10 cellular contexts compared by ENCODE assay signal in genomic region chr1:153390938-153391710, GRCh38. TPM values are rescaled to one million over a fixed set of nuclear protein-coding genes. Genes with fewer than 3 reads are reported as not detected.
DNase-seq lines count a peak whose midpoint lies in the region; ATAC-seq and TF ChIP-seq lines count a peak whose summit lies in the region.
"Had no signal": no experiment of that assay in that cellular context is flagged by ENCODE, and none has a peak within 500 bp of the region (broad histone marks: within the 10 kb centered on the region; RNA-seq: fewer than 3 reads in every experiment).

TSS of gene S100A8 (minus strand) at chr1:153391073. CDS start at chr1:153390535, 538 bp downstream.

- H3K9me3 ChIP-seq in body of pancreas (no peaks in the 10 kb centered on the region), right lobe of liver (no peaks in the 10 kb centered on the region), tibial nerve (no peaks in the 10 kb centered on the region)

- H3K36me3 ChIP-seq in body of pancreas (replicated peaks in 1 of 2; ENCODE audit: insufficient read depth in 1 of 2, low read depth in 2 of 2) (no peaks in the 10 kb centered on the region), right lobe of liver (no peaks in the 10 kb centered on the region), tibial nerve (no peaks in the 10 kb centered on the region)

- H3K4me3 ChIP-seq in body of pancreas (no peak within 1 kb of the TSS), right lobe of liver (no peak within 1 kb of the TSS), tibial nerve (no peak within 1 kb of the TSS)

- WGBS in body of pancreas, 2 donors, result 50 to 66% methylated on average over 7 of the region's 7 CpGs
- WGBS in right lobe of liver (ENCODE audit: insufficient coverage, low coverage, low lambda C conversion rate, missing lambda C conversion rate), result 32% methylated on average over 6 of the region's 7 CpGs
- WGBS in tibial nerve, 2 donors, result 69 to 72% methylated on average over 7 of the region's 7 CpGs

- ATAC-seq in body of pancreas (no peak), right lobe of liver (peak; percentile 37 to 76 (median 57)), HG02571 (IDR thresholded peaks at IDR 0.05; ENCODE audit: unreplicated experiment) (no peak), HG03439 (IDR thresholded peaks at IDR 0.05; ENCODE audit: unreplicated experiment) (no peak)

- peak in 1 of 2 donors; percentile 51 for TF ChIP-seq EP300 in tibial nerve (IDR thresholded peaks at IDR 0.05)

- DNase-seq in NCI-H2107 treated with DMSO at 0.1 percent for 48 hours (lab: John Stamatoyannopoulos, UW; ENCODE audit: unreplicated experiment), result peak; percentile 59
- DNase-seq in body of pancreas, result peak in 3 of 4 donors; percentile 19 to 58 (median 20)
- DNase-seq in right lobe of liver, result peak; percentile 70 to 81 (median 81)
- peak; percentile 27 to 56 for DNase-seq in tibial nerve (ENCODE audit: low spot score in 2 of 2)
- no peak for DNase-seq in KG1 (lab: John Stamatoyannopoulos, UW)
- DNase-seq: dermis blood vessel endothelial cell, GDM1, MM.1S had no signal

- TF ChIP-seq CTCF in body of pancreas (IDR thresholded peaks at IDR 0.05) (no peak), right lobe of liver (IDR thresholded peaks at IDR 0.05) (no peak), tibial nerve (IDR thresholded peaks at IDR 0.05) (no peak)

- no peak within 1 kb of the TSS for H3K27ac ChIP-seq in body of pancreas
- no peak within 1 kb of the TSS for H3K27ac ChIP-seq in right lobe of liver
- H3K27ac ChIP-seq in tibial nerve, result no peak within 1 kb of the TSS

- no peak for TF ChIP-seq POLR2A in body of pancreas (IDR thresholded peaks at IDR 0.05)
- no peak for TF ChIP-seq POLR2A in right lobe of liver (IDR thresholded peaks at IDR 0.05)
- no peak for TF ChIP-seq POLR2A in tibial nerve (IDR thresholded peaks at IDR 0.05)

- H3K4me1 ChIP-seq in body of pancreas (no peaks in the 10 kb centered on the region), right lobe of liver (no peaks in the 10 kb centered on the region), tibial nerve (no peaks in the 10 kb centered on the region)

- H3K27me3 ChIP-seq in body of pancreas, result no peaks in the 10 kb centered on the region
- no peaks in the 10 kb centered on the region for H3K27me3 ChIP-seq in right lobe of liver
- no peaks in the 10 kb centered on the region for H3K27me3 ChIP-seq in tibial nerve

- intact Hi-C loops in body of pancreas (cut with DNase I), result no loop called here
- intact Hi-C loops in right lobe of liver (cut with DNase I), result no loop called here

RNA-seq across cellular contexts. Expression of gene S100A8, which starts in this region (rescaled TPM):
- total RNA-seq in body of pancreas, result 1 to 10 TPM in 1 of 2 donors, not detected in 1; 1.8 TPM
- total RNA-seq in right lobe of liver, result 10 to 100 TPM; 16.0 to 47.4 (median 30.0) TPM
- 100 to 1,000 TPM in 1 of 4 donors, 10 to 100 TPM in 1, 1 to 10 TPM in 2; 2.4 to 118 (median 10.6) TPM for total RNA-seq in tibial nerve
- total RNA-seq: dermis blood vessel endothelial cell had no signal

Comparison
In these comparisons a context has a peak if more than half of its experiments do, and no peak if none do; other contexts are left out.
1. ATAC-seq: peak in right lobe of liver (4 of 4); none in body of pancreas (single experiment), HG02571 (single experiment) and HG03439 (single experiment).